ENCODE assay signal across 22 cellular contexts in the genomic region with DNA sequence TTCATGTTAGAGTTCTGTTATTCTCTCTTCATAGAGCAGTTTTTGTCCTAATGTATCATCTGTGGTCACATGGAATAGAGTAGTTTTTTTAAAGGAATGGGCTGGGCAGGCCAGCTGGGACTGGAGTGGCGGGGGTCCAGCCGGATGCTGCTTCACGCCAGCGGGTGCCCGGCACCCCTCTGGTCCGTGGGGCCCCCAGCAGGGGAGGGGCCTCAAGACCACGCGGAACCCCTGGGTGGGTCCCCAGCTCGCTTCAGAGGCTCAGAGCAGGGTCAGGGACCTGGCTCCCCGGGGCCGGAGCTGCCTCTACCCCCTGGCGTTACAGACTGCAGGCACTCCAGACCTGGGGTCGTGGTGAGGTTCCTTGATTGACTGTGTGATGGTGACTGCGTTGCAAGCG.
"Had no signal": no experiment of that assay in that cellular context is flagged by ENCODE, and none has a peak within 500 bp of the region (broad histone marks: within the 10 kb centered on the region; RNA-seq: fewer than 3 reads in every experiment).

No MANE protein-coding gene starts in this region.

- H3K27me3 ChIP-seq: colonic mucosa, gastrocnemius medialis had no signal

- H3K4me3 ChIP-seq: colonic mucosa, esophagus squamous epithelium, gastrocnemius medialis, heart right ventricle, left lung, lower lobe of right lung, mucosa of descending colon had no signal

- ATAC-seq: esophagus mucosa, gastrocnemius medialis, heart right ventricle, left cardiac atrium, left lung, left ventricle myocardium superior, lower lobe of right lung, mucosa of descending colon had no signal

- H3K27ac ChIP-seq: colonic mucosa, epithelial cell of prostate, esophagus squamous epithelium, gastrocnemius medialis, heart right ventricle, left lung, lower lobe of right lung had no signal

- H3K4me1 ChIP-seq: colonic mucosa, esophagus squamous epithelium, gastrocnemius medialis, heart right ventricle, left lung, lower lobe of right lung had no signal

- H3K36me3 ChIP-seq: colonic mucosa, esophagus squamous epithelium, gastrocnemius medialis, heart right ventricle, left lung, lower lobe of right lung had no signal

- H3K9me3 ChIP-seq: colonic mucosa, gastrocnemius medialis, lower lobe of right lung, mucosa of descending colon had no signal

- DNase-seq: colonic mucosa; cortex of kidney; effector CD4-positive, alpha-beta T cell; effector memory CD4-positive, alpha-beta T cell; erythroblast; esophagus squamous epithelium; foreskin fibroblast; foreskin melanocyte; gastrocnemius medialis; glutamatergic neuron; head of caudate nucleus; heart right ventricle; hippocampal formation; left cardiac atrium; left lung; left ventricle myocardium superior; lower lobe of right lung; mesenchymal stem cell; mucosa of descending colon; naive B cell had no signal
